ENCODE assay signal across 20 cellular contexts in genomic region chr6:35429463-35429862, GRCh38. TPM values are rescaled to one million over a fixed set of nuclear protein-coding genes. Genes with fewer than 3 reads are reported as not detected.
DNase-seq lines count a peak whose midpoint lies in the region; ATAC-seq, FAIRE-seq and TF ChIP-seq lines count a peak whose summit lies in the region.
"Had no signal": no experiment of that assay in that cellular context is flagged by ENCODE, and none has a peak within 500 bp of the region (broad histone marks: within the 10 kb centered on the region; RNA-seq: fewer than 3 reads in every experiment).

No MANE protein-coding gene starts in this region.

- RAD21 ChIA-PET in GM12878 (lab: Charles Lee; ENCODE audit: unreplicated experiment): no interaction called here

- ATAC-seq in HepG2: no peak
- no peak for ATAC-seq in right lobe of liver
- ATAC-seq in GM12878: no peak
- ATAC-seq in GM21529 (IDR thresholded peaks at IDR 0.05; ENCODE audit: unreplicated experiment): no peak

- FAIRE-seq in HepG2 (lab: Jason Lieb, UNC) (no peak), GM12878 (lab: Jason Lieb, UNC) (no peak)
- FAIRE-seq: D721Med, G401.6, GM12892, GM19239, H1 had no signal

- CTCF ChIA-PET in HepG2 (lab: Yijun Ruan, JAX; ENCODE audit: low intra/inter-chr PET ratio, low total read pairs): no interaction called here
- CTCF ChIA-PET in GM12878 (lab: Yijun Ruan, JAX): no interaction called here

- H3K79me2 ChIP-seq in HepG2 (ENCODE audit: insufficient read depth, low read length): no peaks in the 10 kb centered on the region
- no peaks in the 10 kb centered on the region for H3K79me2 ChIP-seq in GM12878 (ENCODE audit: control insufficient read depth, insufficient read depth, low read length)

- H3K9ac ChIP-seq in HepG2 (ENCODE audit: insufficient read depth, low read depth, low read length) (no peak overlapping the region), GM12878 (ENCODE audit: control insufficient read depth, insufficient read depth, low read length) (no peak overlapping the region)

- 97% methylated on average over 2 of the region's 2 CpGs for WGBS in HepG2 (ENCODE audit: low lambda C conversion rate)
- 81% methylated on average over 2 of the region's 2 CpGs for WGBS in right lobe of liver (ENCODE audit: insufficient coverage, low coverage, low lambda C conversion rate, missing lambda C conversion rate)
- WGBS in GM12878 (ENCODE audit: insufficient coverage, insufficient replicate concordance, low lambda C conversion rate, missing lambda C conversion rate): 92% methylated on average over 2 of the region's 2 CpGs

- TF ChIP-seq POLR2A in HepG2 (IDR thresholded peaks at IDR 0.05; ENCODE audit: insufficient read depth in 1 of 2, low read depth in 2 of 2, low read length in 2 of 2): no peak
- TF ChIP-seq POLR2A in right lobe of liver (IDR thresholded peaks at IDR 0.05): no peak
- no peak for TF ChIP-seq POLR2A in GM12878 (IDR thresholded peaks at IDR 0.05; ENCODE audit: low read depth, low read length)

- H3K4me3 ChIP-seq in HepG2 (replicated peaks in 1 of 3; ENCODE audit: insufficient read depth in 1 of 3, low read depth in 2 of 3, low read length in 3 of 3) (no peak overlapping the region), right lobe of liver (no peak overlapping the region), GM12878 (no peak overlapping the region)

- no peak overlapping the region for H2AFZ ChIP-seq in HepG2 (ENCODE audit: low read length)
- H2AFZ ChIP-seq in GM12878 (ENCODE audit: control insufficient read depth, low read depth, low read length): no peak overlapping the region

- no peak for TF ChIP-seq CTCF in HepG2 (CRISPR knock-in tag; IDR thresholded peaks at IDR 0.05)
- TF ChIP-seq CTCF in right lobe of liver (IDR thresholded peaks at IDR 0.05): no peak
- no peak for TF ChIP-seq CTCF in GM12878 (IDR thresholded peaks at IDR 0.05 in 2 of 3, conservative IDR thresholded peaks at IDR 0.05 in 1 of 3; ENCODE audit: control insufficient read depth in 2 of 3, extremely low read depth in 1 of 3, insufficient read depth in 1 of 3, low read depth in 3 of 3, low read length in 3 of 3)
- TF ChIP-seq CTCF in GM13977 (IDR thresholded peaks at IDR 0.05; ENCODE audit: extremely low read depth, insufficient read depth, missing control alignments): no peak

- BruUV-seq in HepG2 (replicated peaks; lab: Mats Ljungman, UMichigan): no TSS peak
- BruUV-seq in GM12878 (replicated peaks; lab: Mats Ljungman, UMichigan): no TSS peak

- POLR2A ChIA-PET in HepG2 (lab: Yijun Ruan, JAX) (interaction anchor here (1.0 to 1.5 kb wide), 2 partner anchors 9 to 58 kb away, joined by 3 to 5 read pairs; no protein-coding TSS in a partner anchor), GM12878 (lab: Charles Lee) (no interaction called here)

- TF ChIP-seq EP300 in HepG2 (IDR thresholded peaks at IDR 0.05; ENCODE audit: low read depth in 2 of 2, low read length in 2 of 2): no peak
- no peak for TF ChIP-seq EP300 in HepG2 (CRISPR knock-in tag; IDR thresholded peaks at IDR 0.05; ENCODE audit: borderline replicate concordance)
- no peak for TF ChIP-seq EP300 in GM12878 (IDR thresholded peaks at IDR 0.05; ENCODE audit: borderline replicate concordance in 1 of 2, control insufficient read depth in 1 of 2, low read depth in 2 of 2, low read length in 2 of 2)

- H3K27ac ChIP-seq in HepG2 (ENCODE audit: extremely low read length, insufficient read depth, low read length) (no peak overlapping the region), right lobe of liver (no peak overlapping the region), GM12878 (ENCODE audit: control insufficient read depth, insufficient read depth) (no peak overlapping the region)
- H3K27ac ChIP-seq: C4-2B had no signal

- 0 out of 5 replicates have a peak, but pooled peaks cover 0 to 3% of the 10 kb centered on the region in 2 experiments for H3K27me3 ChIP-seq in HepG2 (ENCODE audit: control insufficient read depth in 1 of 2, insufficient read depth in 2 of 2, low read length in 2 of 2)
- no peaks in the 10 kb centered on the region for H3K27me3 ChIP-seq in right lobe of liver
- no peaks in the 10 kb centered on the region for H3K27me3 ChIP-seq in GM12878 (replicated peaks in 1 of 2; ENCODE audit: control insufficient read depth in 2 of 2, insufficient read depth in 2 of 2, low read length in 1 of 2)
- H3K27me3 ChIP-seq: BE2C had no signal

- TF ChIP-seq RAD21 in HepG2 (CRISPR knock-in tag; IDR thresholded peaks at IDR 0.05) (no peak), GM12878 (IDR thresholded peaks at IDR 0.05; ENCODE audit: insufficient read depth, low read depth, low read length) (no peak)

- peaks cover 9% of the 10 kb centered on the region for H3K9me3 ChIP-seq in HepG2 (ENCODE audit: low read length)
- H3K9me3 ChIP-seq in right lobe of liver: peaks cover 0 to 3% (median 0%) of the 10 kb centered on the region in 4 donors
- peaks cover 15% of the 10 kb centered on the region; the same call in 2 of the 3 replicates for H3K9me3 ChIP-seq in GM12878 (replicated peaks; ENCODE audit: control insufficient read depth, insufficient read depth, low read length)
- H3K9me3 ChIP-seq: BE2C had no signal

- H3K4me2 ChIP-seq in HepG2 (ENCODE audit: low read depth, low read length) (peak overlapping the region; percentile 58; the same call in 1 of the 2 replicates), GM12878 (ENCODE audit: control insufficient read depth, insufficient read depth) (no peak overlapping the region)

- H4K20me1 ChIP-seq in HepG2 (ENCODE audit: insufficient read depth, low read length): no peaks in the 10 kb centered on the region
- H4K20me1 ChIP-seq in GM12878 (ENCODE audit: control insufficient read depth, insufficient read depth): no peaks in the 10 kb centered on the region

- H3K4me1 ChIP-seq in HepG2 (ENCODE audit: insufficient read depth, low read length) (peaks cover 35% of the 10 kb centered on the region), right lobe of liver (peaks cover 0 to 18% (median 1%) of the 10 kb centered on the region in 4 donors), GM12878 (ENCODE audit: control insufficient read depth, insufficient read depth, low read length) (peaks cover 7% of the 10 kb centered on the region)
- H3K4me1 ChIP-seq: BE2C had no signal

- H3K36me3 ChIP-seq in HepG2 (replicated peaks in 1 of 2; ENCODE audit: control insufficient read depth in 1 of 2, insufficient read depth in 2 of 2, low read length in 2 of 2) (peaks cover 0 to 3% of the 10 kb centered on the region in 2 experiments; a peak in 1 of 5 replicates), right lobe of liver (peaks cover 0 to 2% (median under 1%) of the 10 kb centered on the region in 4 donors), GM12878 (ENCODE audit: control insufficient read depth in 2 of 2, insufficient read depth in 2 of 2, low read length in 1 of 2) (peaks cover 0 to 6% of the 10 kb centered on the region in 2 experiments; a peak in 3 of 4 replicates)

- in situ Hi-C loops in HepG2 (cut with HindIII; ENCODE audit: extremely low pct_ligation_motif_present, low pct_unique_long_range_greater_than_20kb): no loop called here
- in situ Hi-C loops in GM12878 (cut with MboI): no loop called here
- in situ Hi-C loops in GM13977 (cut with MboI; ENCODE audit: low pct_unique_long_range_greater_than_20kb, low sequenced_read_pairs, unreplicated experiment): no loop called here

- DNase-seq in HepG2 (ENCODE audit: low spot score) (no peak), right lobe of liver (no peak), MV-4-11 (lab: John Stamatoyannopoulos, UW) (peak; percentile 46), GM12878 (ENCODE audit: low read depth, low spot score) (no peak), GM13977 (ENCODE audit: low spot score) (no peak), NCI-H1930 (lab: John Stamatoyannopoulos, UW) (no peak), NCI-H1048 (lab: John Stamatoyannopoulos, UW) (no peak)
- DNase-seq: BE2C; CD4-positive, alpha-beta memory T cell; DMS153; DMS79 treated with DMSO at 0.1 percent for 48 hours; EL; HCEC 1CT had no signal

- intact Hi-C loops in HepG2 (cut with micrococcal nuclease; ENCODE audit: unreplicated experiment): no loop called here
- intact Hi-C loops in right lobe of liver (cut with DNase I): no loop called here
- intact Hi-C loops in GM12878 (cut with micrococcal nuclease; ENCODE audit: unreplicated experiment): no loop called here

- SMC1A ChIA-PET in GM12878 (lab: Charles Lee; ENCODE audit: uncharacterized antibody, unreplicated experiment): no interaction called here

RNA-seq across cellular contexts. Expression of gene FANCE, which starts 22.7 kb away (rescaled TPM):
- 9.7 and 11.2 TPM in 2 replicates for total RNA-seq in HepG2 (2016; rRNA removed; fragmentation: Illumina TruSeq; extraction: Trizol)
- total RNA-seq in HepG2 (2016; cell fraction: cytosol; rRNA removed; fragmentation: Illumina TruSeq; extraction: Trizol; ENCODE audit: low read depth): 1.9 and 2.5 TPM in 2 replicates
- total RNA-seq in HepG2 (2016; cell fraction: insoluble cytoplasmic fraction; rRNA removed; fragmentation: Illumina TruSeq; extraction: Trizol): 9.2 and 10.0 TPM in 2 replicates
- 6.3 and 6.7 TPM in 2 replicates for total RNA-seq in HepG2 (2016; cell fraction: membrane; rRNA removed; fragmentation: Illumina TruSeq; extraction: Trizol)
- 4.8 and 7.1 TPM in 2 replicates for total RNA-seq in HepG2 (2016; cell fraction: nucleus; rRNA removed; fragmentation: Illumina TruSeq; extraction: Trizol)
- polyA plus RNA-seq in HepG2 (2011; rRNA removed): 7.1 and 7.9 TPM in 2 replicates
- 6.3 and 6.8 TPM in 2 replicates for polyA plus RNA-seq in HepG2 (2011; cell fraction: cytosol; rRNA removed)
- polyA plus RNA-seq in HepG2 (2011; cell fraction: nucleus; rRNA removed): 6.9 and 8.4 TPM in 2 replicates
- 4.1 and 4.3 TPM in 2 replicates for polyA plus RNA-seq in HepG2 (2012)
- 1.5 and 1.6 TPM in 2 replicates for polyA plus RNA-seq in HepG2 (2016; cell fraction: cytosol; fragmentation: Illumina TruSeq; extraction: Trizol; ENCODE audit: low read depth)
- 7.5 and 8.6 TPM in 2 replicates for polyA plus RNA-seq in HepG2 (2016; cell fraction: insoluble cytoplasmic fraction; fragmentation: Illumina TruSeq; extraction: Trizol; ENCODE audit: low read depth)
- polyA plus RNA-seq in HepG2 (2016; cell fraction: membrane; fragmentation: Illumina TruSeq; extraction: Trizol; ENCODE audit: low read depth): 3.0 and 4.3 TPM in 2 replicates
- 13.2 and 13.8 TPM in 2 replicates for polyA plus RNA-seq in HepG2 (2016; cell fraction: nucleus; fragmentation: Illumina TruSeq; extraction: Trizol; ENCODE audit: insufficient read depth, low read depth)
- 14.3 and 23.1 TPM in 2 replicates for polyA minus RNA-seq in HepG2 (2011; rRNA and poly(A)+ RNA removed; ENCODE audit: low replicate concordance)
- polyA minus RNA-seq in HepG2 (2011; cell fraction: cytosol; rRNA and poly(A)+ RNA removed): 5.5 TPM in 2 replicates
- 1.8 and 2.4 TPM in 2 replicates for polyA minus RNA-seq in HepG2 (2011; cell fraction: nucleus; rRNA and poly(A)+ RNA removed)
- total RNA-seq in right lobe of liver: 1 to 10 TPM in 3 of 6 experiments, under 1 TPM in 3; 0.44 to 1.7 (median 0.95) TPM
- total RNA-seq in GM12878 (2013; cell fraction: nucleolus; rRNA removed): 3.8 and 4.1 TPM in 2 replicates
- total RNA-seq in GM12878 (2014; rRNA removed): 13.0 and 13.3 TPM in 2 replicates
- total RNA-seq in GM12878 (2014; rRNA removed; fragmentation: Illumina TruSeq; extraction: Trizol): 7.9 and 9.1 TPM in 2 replicates
- total RNA-seq in GM12878 (2021): 11.3 and 12.8 TPM in 2 replicates
- polyA plus RNA-seq in GM12878 (2011; ENCODE audit: low read depth): 2.1 TPM
- 6.0 and 8.1 TPM in 2 replicates for polyA plus RNA-seq in GM12878 (2011; rRNA removed)
- polyA plus RNA-seq in GM12878 (2011; cell fraction: cytosol; rRNA removed): 8.8 and 11.1 TPM in 2 replicates
- polyA plus RNA-seq in GM12878 (2011; cell fraction: nucleus; rRNA removed): 6.7 and 8.0 TPM in 2 replicates
- polyA plus RNA-seq in GM12878 (2012): 3.1 and 3.3 TPM in 2 replicates
- 7.3 and 8.1 TPM in 2 replicates for polyA plus RNA-seq in GM12878 (2014; fragmentation: Illumina TruSeq; extraction: Trizol)
- 1 to 10 TPM; 3.0 to 3.7 TPM for polyA plus RNA-seq in GM12878 (2014; fragmentation: Nextera tagmentation; extraction: Ambion mirVana)
- polyA plus RNA-seq in GM12878 (2014; rRNA removed): 9.2 and 10.6 TPM in 2 replicates
- polyA plus RNA-seq in GM12878 (2016; fragmentation: Nextera tagmentation; extraction: Ambion mirVana): 1 to 10 TPM; 3.5 to 7.6 TPM
- 7.1 and 10.3 TPM in 2 replicates for polyA minus RNA-seq in GM12878 (2011; rRNA and poly(A)+ RNA removed)
- polyA minus RNA-seq in GM12878 (2011; cell fraction: cytosol; rRNA and poly(A)+ RNA removed): 4.4 and 5.5 TPM in 2 replicates
- polyA minus RNA-seq in GM12878 (2011; cell fraction: nucleus; rRNA and poly(A)+ RNA removed): 1.6 and 2.6 TPM in 2 replicates

RNA-seq across cellular contexts. Expression of gene RPL10A, which starts 38.7 kb away (rescaled TPM):
- total RNA-seq in HepG2 (2016; rRNA removed; fragmentation: Illumina TruSeq; extraction: Trizol) (1,854 and 2,285 TPM in 2 replicates), right lobe of liver (100 to 1,000 TPM; 366 to 446 (median 412) TPM), GM12878 (2014; rRNA removed) (2,974 and 3,149 TPM in 2 replicates), GM12878 (2014; rRNA removed; fragmentation: Illumina TruSeq; extraction: Trizol) (2,806 and 2,891 TPM in 2 replicates), GM12878 (2021) (2,346 and 2,441 TPM in 2 replicates)
- total RNA-seq in HepG2 (2016; cell fraction: cytosol; rRNA removed; fragmentation: Illumina TruSeq; extraction: Trizol; ENCODE audit: low read depth): 2,437 and 2,775 TPM in 2 replicates
- 1,859 and 2,386 TPM in 2 replicates for total RNA-seq in HepG2 (2016; cell fraction: insoluble cytoplasmic fraction; rRNA removed; fragmentation: Illumina TruSeq; extraction: Trizol)
- 4,119 and 4,316 TPM in 2 replicates for total RNA-seq in HepG2 (2016; cell fraction: membrane; rRNA removed; fragmentation: Illumina TruSeq; extraction: Trizol)
- 734 and 771 TPM in 2 replicates for total RNA-seq in HepG2 (2016; cell fraction: nucleus; rRNA removed; fragmentation: Illumina TruSeq; extraction: Trizol)
- polyA plus RNA-seq in HepG2 (2011; rRNA removed) (2,253 and 2,726 TPM in 2 replicates), GM12878 (2011; rRNA removed) (3,265 and 3,380 TPM in 2 replicates), GM12878 (2014; fragmentation: Illumina TruSeq; extraction: Trizol) (2,332 and 3,478 TPM in 2 replicates), GM12878 (2014; fragmentation: Nextera tagmentation; extraction: Ambion mirVana) (1,000 to 10,000 TPM; 2,399 to 2,699 TPM), GM12878 (2014; rRNA removed) (3,639 and 4,029 TPM in 2 replicates), GM12878 (2016; fragmentation: Nextera tagmentation; extraction: Ambion mirVana) (100 to 1,000 TPM; 833 to 850 TPM)
- 2,315 and 3,589 TPM in 2 replicates for polyA plus RNA-seq in HepG2 (2011; cell fraction: cytosol; rRNA removed)
- polyA plus RNA-seq in HepG2 (2011; cell fraction: nucleus; rRNA removed): 1,402 and 1,561 TPM in 2 replicates
- polyA plus RNA-seq in HepG2 (2012): 2,161 and 2,246 TPM in 2 replicates
- 3,096 and 3,343 TPM in 2 replicates for polyA plus RNA-seq in HepG2 (2016; cell fraction: cytosol; fragmentation: Illumina TruSeq; extraction: Trizol; ENCODE audit: low read depth)
- polyA plus RNA-seq in HepG2 (2016; cell fraction: insoluble cytoplasmic fraction; fragmentation: Illumina TruSeq; extraction: Trizol; ENCODE audit: low read depth): 2,345 and 2,428 TPM in 2 replicates
- 4,116 and 4,234 TPM in 2 replicates for polyA plus RNA-seq in HepG2 (2016; cell fraction: membrane; fragmentation: Illumina TruSeq; extraction: Trizol; ENCODE audit: low read depth)
- polyA plus RNA-seq in HepG2 (2016; cell fraction: nucleus; fragmentation: Illumina TruSeq; extraction: Trizol; ENCODE audit: insufficient read depth, low read depth): 1,389 and 1,424 TPM in 2 replicates
- polyA minus RNA-seq in HepG2 (2011; rRNA and poly(A)+ RNA removed; ENCODE audit: low replicate concordance): 921 and 1,139 TPM in 2 replicates
- 630 and 657 TPM in 2 replicates for polyA minus RNA-seq in HepG2 (2011; cell fraction: cytosol; rRNA and poly(A)+ RNA removed)
- polyA minus RNA-seq in HepG2 (2011; cell fraction: nucleus; rRNA and poly(A)+ RNA removed): 275 and 369 TPM in 2 replicates
- total RNA-seq in GM12878 (2013; cell fraction: nucleolus; rRNA removed): 252 and 256 TPM in 2 replicates
- 1,766 TPM for polyA plus RNA-seq in GM12878 (2011; ENCODE audit: low read depth)
- polyA plus RNA-seq in GM12878 (2011; cell fraction: cytosol; rRNA removed): 3,801 and 5,306 TPM in 2 replicates
- polyA plus RNA-seq in GM12878 (2011; cell fraction: nucleus; rRNA removed): 1,839 and 2,010 TPM in 2 replicates
- 2,979 and 3,855 TPM in 2 replicates for polyA plus RNA-seq in GM12878 (2012)
- 1,419 and 1,651 TPM in 2 replicates for polyA minus RNA-seq in GM12878 (2011; rRNA and poly(A)+ RNA removed)
- polyA minus RNA-seq in GM12878 (2011; cell fraction: cytosol; rRNA and poly(A)+ RNA removed): 569 and 581 TPM in 2 replicates
- polyA minus RNA-seq in GM12878 (2011; cell fraction: nucleus; rRNA and poly(A)+ RNA removed): 265 and 335 TPM in 2 replicates

Comparison
In these comparisons a context has a peak if more than half of its experiments do, and no peak if none do; other contexts are left out.
1. Of the 75 proteins assayed by ChIP-seq in both HepG2 and GM12878: peak only in HepG2: none; only in GM12878: CBX5; in both: none; in neither: 74.